ENCODE assay signal across 8 cellular contexts in the genomic region with DNA sequence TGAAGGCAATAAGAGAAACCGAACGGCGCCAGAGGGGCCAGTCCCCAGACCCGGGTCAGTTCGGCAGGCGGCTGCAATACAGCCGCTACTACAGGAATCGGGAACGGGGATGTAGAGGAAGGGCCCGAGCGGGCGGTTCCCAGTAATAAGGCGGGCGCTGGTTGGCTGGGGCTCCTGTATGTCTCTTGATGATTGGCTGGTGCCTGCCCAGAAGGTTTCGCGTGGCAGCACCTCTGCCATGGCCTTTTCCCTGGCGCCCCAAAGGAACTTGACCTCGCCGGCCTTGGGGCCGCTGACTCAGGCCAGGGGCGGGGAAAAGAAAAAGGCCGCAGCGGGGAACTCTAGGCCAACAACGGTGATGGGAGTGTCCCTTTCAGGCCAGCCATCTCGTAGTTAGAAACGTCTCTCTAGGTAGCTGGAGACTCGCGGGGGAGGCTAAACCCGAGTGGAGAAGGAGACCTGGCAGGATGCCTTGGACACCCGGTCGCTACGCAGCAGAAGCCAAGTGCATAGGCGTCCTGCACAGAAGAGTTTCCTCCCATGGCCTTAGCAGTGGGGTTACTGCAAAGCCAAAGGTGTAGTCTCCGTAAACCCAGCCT. TPM values are rescaled to one million over a fixed set of nuclear protein-coding genes. Genes with fewer than 3 reads are reported as not detected.
DNase-seq lines count a peak whose midpoint lies in the region; ATAC-seq and TF ChIP-seq lines count a peak whose summit lies in the region.

A gene with protein sequence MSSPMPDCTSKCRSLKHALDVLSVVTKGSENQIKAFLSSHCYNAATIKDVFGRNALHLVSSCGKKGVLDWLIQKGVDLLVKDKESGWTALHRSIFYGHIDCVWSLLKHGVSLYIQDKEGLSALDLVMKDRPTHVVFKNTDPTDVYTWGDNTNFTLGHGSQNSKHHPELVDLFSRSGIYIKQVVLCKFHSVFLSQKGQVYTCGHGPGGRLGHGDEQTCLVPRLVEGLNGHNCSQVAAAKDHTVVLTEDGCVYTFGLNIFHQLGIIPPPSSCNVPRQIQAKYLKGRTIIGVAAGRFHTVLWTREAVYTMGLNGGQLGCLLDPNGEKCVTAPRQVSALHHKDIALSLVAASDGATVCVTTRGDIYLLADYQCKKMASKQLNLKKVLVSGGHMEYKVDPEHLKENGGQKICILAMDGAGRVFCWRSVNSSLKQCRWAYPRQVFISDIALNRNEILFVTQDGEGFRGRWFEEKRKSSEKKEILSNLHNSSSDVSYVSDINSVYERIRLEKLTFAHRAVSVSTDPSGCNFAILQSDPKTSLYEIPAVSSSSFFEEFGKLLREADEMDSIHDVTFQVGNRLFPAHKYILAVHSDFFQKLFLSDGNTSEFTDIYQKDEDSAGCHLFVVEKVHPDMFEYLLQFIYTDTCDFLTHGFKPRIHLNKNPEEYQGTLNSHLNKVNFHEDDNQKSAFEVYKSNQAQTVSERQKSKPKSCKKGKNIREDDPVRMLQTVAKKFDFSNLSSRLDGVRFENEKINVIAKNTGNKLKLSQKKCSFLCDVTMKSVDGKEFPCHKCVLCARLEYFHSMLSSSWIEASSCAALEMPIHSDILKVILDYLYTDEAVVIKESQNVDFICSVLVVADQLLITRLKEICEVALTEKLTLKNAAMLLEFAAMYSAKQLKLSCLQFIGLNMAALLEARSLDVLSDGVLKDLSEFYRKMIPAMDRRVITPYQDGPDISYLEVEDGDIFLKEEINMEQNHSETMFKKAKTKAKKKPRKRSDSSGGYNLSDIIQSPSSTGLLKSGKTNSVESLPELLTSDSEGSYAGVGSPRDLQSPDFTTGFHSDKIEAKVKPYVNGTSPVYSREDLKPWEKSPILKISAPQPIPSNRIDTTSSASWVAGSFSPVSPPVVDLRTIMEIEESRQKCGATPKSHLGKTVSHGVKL (N-terminal part only) (minus strand): TSS at position 111 of the 599 bp plus-strand sequence. CDS start 7,258 bp downstream, outside the sequence.

- peak within 1 kb of the TSS; percentile 97 for H3K27ac Mint-ChIP-seq in activated naive CD4-positive, alpha-beta T cell treated with anti-CD3 and anti-CD28 coated beads, Interleukin-2, amount 50 U/mL, for 24 hours
- H3K27ac Mint-ChIP-seq in osteocyte (ENCODE audit: unreplicated experiment): peak within 1 kb of the TSS; percentile 99

- 2% methylated on average over 34 of the region's 34 CpGs for WGBS in thymus

- DNase-seq in GM06990 (ENCODE audit: extremely low read depth, insufficient read length) (peak; percentile 89), NCI-H1092 (lab: John Stamatoyannopoulos, UW) (peak; percentile 80), glomerular visceral epithelial cell (ENCODE audit: extremely low spot score) (peak; percentile 97), osteocyte (ENCODE audit: extremely low spot score, unreplicated experiment) (peak; percentile 97)

- no peaks in the 10 kb centered on the region for H3K9me3 ChIP-seq in thymus (ENCODE audit: control insufficient read depth)

- ATAC-seq in HG02588 (IDR thresholded peaks at IDR 0.05; ENCODE audit: unreplicated experiment) (peak; percentile 91), SK-N-SH treated with all-trans-retinoic acid at 6 μM for 48 hours (peak; percentile 92)

- no peaks in the 10 kb centered on the region for H3K27me3 Mint-ChIP-seq in activated naive CD4-positive, alpha-beta T cell treated with anti-CD3 and anti-CD28 coated beads, Interleukin-2, amount 50 U/mL, for 24 hours
- no peaks in the 10 kb centered on the region for H3K27me3 Mint-ChIP-seq in osteocyte (ENCODE audit: unreplicated experiment)

- H3K4me1 Mint-ChIP-seq in activated naive CD4-positive, alpha-beta T cell treated with anti-CD3 and anti-CD28 coated beads, Interleukin-2, amount 50 U/mL, for 24 hours: peaks cover 37% of the 10 kb centered on the region
- H3K4me1 Mint-ChIP-seq in osteocyte (ENCODE audit: unreplicated experiment): peaks cover 36% of the 10 kb centered on the region

- TF ChIP-seq CTCF in GM06990 (IDR thresholded peaks at IDR 0.05; ENCODE audit: insufficient read depth, low read length, poor library complexity, severe bottlenecking): no peak
- TF ChIP-seq CTCF in osteocyte (IDR thresholded peaks at IDR 0.05): no peak

- peak within 1 kb of the TSS; percentile 91 for H3K4me3 Mint-ChIP-seq in activated naive CD4-positive, alpha-beta T cell treated with anti-CD3 and anti-CD28 coated beads, Interleukin-2, amount 50 U/mL, for 24 hours
- peak within 1 kb of the TSS; percentile 94 for H3K4me3 Mint-ChIP-seq in osteocyte (ENCODE audit: unreplicated experiment)

- H3K4me1 ChIP-seq in thymus (ENCODE audit: control insufficient read depth, insufficient read depth, low read length): no peaks in the 10 kb centered on the region

- H3K4me3 ChIP-seq in GM06990 (replicated peaks; ENCODE audit: low read depth, low read length) (peak within 1 kb of the TSS; percentile 77), thymus (ENCODE audit: low read length) (peak within 1 kb of the TSS; percentile 99)

- H3K36me3 Mint-ChIP-seq in activated naive CD4-positive, alpha-beta T cell treated with anti-CD3 and anti-CD28 coated beads, Interleukin-2, amount 50 U/mL, for 24 hours: peaks cover 12% of the 10 kb centered on the region
- no peaks in the 10 kb centered on the region for H3K36me3 Mint-ChIP-seq in osteocyte (ENCODE audit: unreplicated experiment)

- H3K27me3 ChIP-seq in GM06990 (replicated peaks; ENCODE audit: control insufficient read depth, insufficient read depth, low read length): no peaks in the 10 kb centered on the region
- H3K27me3 ChIP-seq in thymus (ENCODE audit: control insufficient read depth, insufficient read depth): no peaks in the 10 kb centered on the region

- H3K36me3 ChIP-seq in GM06990 (ENCODE audit: control insufficient read depth, insufficient read depth, low read length) (no peaks in the 10 kb centered on the region), thymus (ENCODE audit: control insufficient read depth, insufficient read depth) (no peaks in the 10 kb centered on the region)

- H3K27ac ChIP-seq in thymus (ENCODE audit: low read depth): peak within 1 kb of the TSS; percentile 93

- H3K9me3 Mint-ChIP-seq in activated naive CD4-positive, alpha-beta T cell treated with anti-CD3 and anti-CD28 coated beads, Interleukin-2, amount 50 U/mL, for 24 hours: no peaks in the 10 kb centered on the region
- no peaks in the 10 kb centered on the region for H3K9me3 Mint-ChIP-seq in osteocyte (ENCODE audit: unreplicated experiment)

TF ChIP-seq in SK-N-SH treated with all-trans-retinoic acid at 6 μM for 48 hours, 23 proteins besides CTCF, POLR2A, EP300 and RAD21 (continues in another document):
- TF ChIP-seq SNAI2 (CRISPR knock-in tag; IDR thresholded peaks at IDR 0.05): no peak
- TF ChIP-seq, protein P1, sequence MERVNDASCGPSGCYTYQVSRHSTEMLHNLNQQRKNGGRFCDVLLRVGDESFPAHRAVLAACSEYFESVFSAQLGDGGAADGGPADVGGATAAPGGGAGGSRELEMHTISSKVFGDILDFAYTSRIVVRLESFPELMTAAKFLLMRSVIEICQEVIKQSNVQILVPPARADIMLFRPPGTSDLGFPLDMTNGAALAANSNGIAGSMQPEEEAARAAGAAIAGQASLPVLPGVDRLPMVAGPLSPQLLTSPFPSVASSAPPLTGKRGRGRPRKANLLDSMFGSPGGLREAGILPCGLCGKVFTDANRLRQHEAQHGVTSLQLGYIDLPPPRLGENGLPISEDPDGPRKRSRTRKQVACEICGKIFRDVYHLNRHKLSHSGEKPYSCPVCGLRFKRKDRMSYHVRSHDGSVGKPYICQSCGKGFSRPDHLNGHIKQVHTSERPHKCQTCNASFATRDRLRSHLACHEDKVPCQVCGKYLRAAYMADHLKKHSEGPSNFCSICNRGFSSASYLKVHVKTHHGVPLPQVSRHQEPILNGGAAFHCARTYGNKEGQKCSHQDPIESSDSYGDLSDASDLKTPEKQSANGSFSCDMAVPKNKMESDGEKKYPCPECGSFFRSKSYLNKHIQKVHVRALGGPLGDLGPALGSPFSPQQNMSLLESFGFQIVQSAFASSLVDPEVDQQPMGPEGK (CRISPR knock-in tag; IDR thresholded peaks at IDR 0.05; ENCODE audit: borderline replicate concordance): no peak
- TF ChIP-seq TCF4 (CRISPR knock-in tag; IDR thresholded peaks at IDR 0.05; ENCODE audit: borderline replicate concordance): no peak
- TF ChIP-seq, protein P2, sequence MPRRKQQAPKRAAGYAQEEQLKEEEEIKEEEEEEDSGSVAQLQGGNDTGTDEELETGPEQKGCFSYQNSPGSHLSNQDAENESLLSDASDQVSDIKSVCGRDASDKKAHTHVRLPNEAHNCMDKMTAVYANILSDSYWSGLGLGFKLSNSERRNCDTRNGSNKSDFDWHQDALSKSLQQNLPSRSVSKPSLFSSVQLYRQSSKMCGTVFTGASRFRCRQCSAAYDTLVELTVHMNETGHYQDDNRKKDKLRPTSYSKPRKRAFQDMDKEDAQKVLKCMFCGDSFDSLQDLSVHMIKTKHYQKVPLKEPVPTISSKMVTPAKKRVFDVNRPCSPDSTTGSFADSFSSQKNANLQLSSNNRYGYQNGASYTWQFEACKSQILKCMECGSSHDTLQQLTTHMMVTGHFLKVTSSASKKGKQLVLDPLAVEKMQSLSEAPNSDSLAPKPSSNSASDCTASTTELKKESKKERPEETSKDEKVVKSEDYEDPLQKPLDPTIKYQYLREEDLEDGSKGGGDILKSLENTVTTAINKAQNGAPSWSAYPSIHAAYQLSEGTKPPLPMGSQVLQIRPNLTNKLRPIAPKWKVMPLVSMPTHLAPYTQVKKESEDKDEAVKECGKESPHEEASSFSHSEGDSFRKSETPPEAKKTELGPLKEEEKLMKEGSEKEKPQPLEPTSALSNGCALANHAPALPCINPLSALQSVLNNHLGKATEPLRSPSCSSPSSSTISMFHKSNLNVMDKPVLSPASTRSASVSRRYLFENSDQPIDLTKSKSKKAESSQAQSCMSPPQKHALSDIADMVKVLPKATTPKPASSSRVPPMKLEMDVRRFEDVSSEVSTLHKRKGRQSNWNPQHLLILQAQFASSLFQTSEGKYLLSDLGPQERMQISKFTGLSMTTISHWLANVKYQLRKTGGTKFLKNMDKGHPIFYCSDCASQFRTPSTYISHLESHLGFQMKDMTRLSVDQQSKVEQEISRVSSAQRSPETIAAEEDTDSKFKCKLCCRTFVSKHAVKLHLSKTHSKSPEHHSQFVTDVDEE (CRISPR knock-in tag; IDR thresholded peaks at IDR 0.05): no peak
- no peak for TF ChIP-seq BACH2 (CRISPR knock-in tag; IDR thresholded peaks at IDR 0.05; ENCODE audit: borderline replicate concordance)
- TF ChIP-seq PPARA (CRISPR knock-in tag; IDR thresholded peaks at IDR 0.05; ENCODE audit: borderline replicate concordance): no peak
- no peak for TF ChIP-seq ISL1 (CRISPR knock-in tag; IDR thresholded peaks at IDR 0.05)
- no peak for TF ChIP-seq ZFP3 (CRISPR knock-in tag; IDR thresholded peaks at IDR 0.05)
- TF ChIP-seq TOX (CRISPR knock-in tag; IDR thresholded peaks at IDR 0.05; ENCODE audit: borderline replicate concordance): no peak
- TF ChIP-seq CSDC2 (CRISPR knock-in tag; IDR thresholded peaks at IDR 0.05): no peak

RNA-seq across cellular contexts. Expression of the gene that starts here (rescaled TPM):
- 28.0 TPM in 2 replicates for total RNA-seq in osteocyte
- 28.7 TPM for polyA plus RNA-seq in thymus

Comparison
In these comparisons a context has a peak if more than half of its experiments do, and no peak if none do; other contexts are left out.
1. Peak in every context shown above with its lines: DNase-seq, ATAC-seq, H3K4me3 ChIP-seq and H3K27ac ChIP-seq.